18 cellular contexts compared by ENCODE assay signal in genomic region chr21:36454079-36454478, GRCh38. TPM values are rescaled to one million over a fixed set of nuclear protein-coding genes. Genes with fewer than 3 reads are reported as not detected.
A peak's percentile ranks its signal among the peaks of the same experiment; 100 is the strongest.
DNase-seq lines count a peak whose midpoint lies in the region; ATAC-seq and TF ChIP-seq lines count a peak whose summit lies in the region.
"Had no signal": no experiment of that assay in that cellular context is flagged by ENCODE, and none has a peak within 500 bp of the region (broad histone marks: within the 10 kb centered on the region; RNA-seq: fewer than 3 reads in every experiment).

No MANE protein-coding gene starts in this region.

- no peak for TF ChIP-seq POLR2A in body of pancreas (IDR thresholded peaks at IDR 0.05)

- H3K27me3 Mint-ChIP-seq in neural progenitor cell (ENCODE audit: insufficient read depth, low read depth), result peaks cover 9% of the 10 kb centered on the region

- DNase-seq in H7 (peak; percentile 61), NCI-H2227 (lab: John Stamatoyannopoulos, UW; ENCODE audit: unreplicated experiment) (peak; percentile 36), body of pancreas (peak; percentile 22 to 60 (median 48)), neural progenitor cell (ENCODE audit: low spot score) (peak; percentile 53), NCI-H446 (lab: John Stamatoyannopoulos, UW) (no peak), left lobe of liver (ENCODE audit: low spot score) (no peak), OCI-M2 (lab: John Stamatoyannopoulos, UW; ENCODE audit: unreplicated experiment) (no peak)
- DNase-seq in stimulated activated naive CD4-positive, alpha-beta T cell treated with Interleukin-2 at 50 U/mL for 16 hours (lab: John Stamatoyannopoulos, UW), result no peak
- DNase-seq: activated gamma-delta T cell; cortex of kidney; erythroblast; NCI-H1930; SHP77 treated with DMSO at 0.1 percent for 48 hours; stimulated activated CD4-positive, alpha-beta T cell treated with anti-CD3 and anti-CD28 coated beads, Interleukin-1b, Interleukin-23, amount 100 ng/mL, for 48 hours; T-helper 17 cell had no signal

- intact Hi-C loops in body of pancreas (cut with DNase I), result no loop called here

- H3K4me3 ChIP-seq in H7 (ENCODE audit: insufficient read depth, low read depth, low read length) (no peak overlapping the region), body of pancreas (no peak overlapping the region), neural progenitor cell (no peak overlapping the region)

- H3K9me3 Mint-ChIP-seq in neural progenitor cell, result peaks cover 3% of the 10 kb centered on the region

- no peak overlapping the region for H3K4me3 Mint-ChIP-seq in neural progenitor cell
- H3K4me3 Mint-ChIP-seq: T-helper 17 cell had no signal

- H3K36me3 Mint-ChIP-seq in neural progenitor cell, result no peaks in the 10 kb centered on the region

- H3K27me3 ChIP-seq in H7 (ENCODE audit: control insufficient read depth, insufficient read depth, low read length), result no peaks in the 10 kb centered on the region
- no peaks in the 10 kb centered on the region for H3K27me3 ChIP-seq in body of pancreas
- H3K27me3 ChIP-seq in neural progenitor cell, result no peaks in the 10 kb centered on the region
- H3K27me3 ChIP-seq: neutrophil had no signal

- H3K36me3 ChIP-seq in H7 (replicated peaks; ENCODE audit: control insufficient read depth, insufficient read depth, low read length) (no peaks in the 10 kb centered on the region), body of pancreas (replicated peaks in 1 of 2; ENCODE audit: insufficient read depth in 1 of 2, low read depth in 2 of 2) (no peaks in the 10 kb centered on the region), neural progenitor cell (no peaks in the 10 kb centered on the region)
- H3K36me3 ChIP-seq: neutrophil had no signal

- H3K4me1 ChIP-seq in body of pancreas (peaks cover 19% of the 10 kb centered on the region), neural progenitor cell (peaks cover 16% of the 10 kb centered on the region)

- H3K9me3 ChIP-seq in body of pancreas (no peaks in the 10 kb centered on the region), neural progenitor cell (ENCODE audit: low read depth) (no peaks in the 10 kb centered on the region)
- H3K9me3 ChIP-seq: neutrophil had no signal

- H3F3A ChIP-seq in neural progenitor cell (ENCODE audit: low read depth), result peaks cover 12% of the 10 kb centered on the region

- H3K79me2 ChIP-seq in neural progenitor cell (ENCODE audit: low read depth), result no peaks in the 10 kb centered on the region

- peak overlapping the region; percentile 70 for H3K27ac Mint-ChIP-seq in neural progenitor cell
- H3K27ac Mint-ChIP-seq: T-helper 17 cell had no signal

- peak overlapping the region; percentile 64 for H3K4me2 ChIP-seq in neural progenitor cell

- ATAC-seq in body of pancreas, result peak; percentile 82
- ATAC-seq in left lobe of liver, result no peak
- ATAC-seq: sciatic nerve, T-helper 17 cell had no signal

- no peaks in the 10 kb centered on the region for H4K20me1 ChIP-seq in neural progenitor cell (ENCODE audit: low read depth)

- no peak overlapping the region for H2AFZ ChIP-seq in neural progenitor cell (replicated peaks)

- H3K27ac ChIP-seq in body of pancreas (peak overlapping the region; percentile 66 to 86 (median 79)), neural progenitor cell (no peak overlapping the region)
- H3K27ac ChIP-seq: neutrophil had no signal

- TF ChIP-seq CTCF in body of pancreas (IDR thresholded peaks at IDR 0.05), result no peak
- no peak for TF ChIP-seq CTCF in neural progenitor cell (IDR thresholded peaks at IDR 0.05)

- H3K9ac ChIP-seq in neural progenitor cell, result no peak overlapping the region

- peaks cover 11% of the 10 kb centered on the region for H3K4me1 Mint-ChIP-seq in neural progenitor cell
- H3K4me1 Mint-ChIP-seq: T-helper 17 cell had no signal

- WGBS in body of pancreas, 2 donors, result 14 to 18% methylated on average over 5 of the region's 5 CpGs

RNA-seq across cellular contexts. Expression of gene CLDN14, which starts 25.8 kb away (rescaled TPM):
- not detected in 2 replicates for total RNA-seq in H7 (2014; rRNA removed; shearing (Covaris generic))
- total RNA-seq in body of pancreas, result under 1 TPM in 1 of 2 donors, not detected in 1; 0.26 TPM
- total RNA-seq in neural progenitor cell (ENCODE audit: low replicate concordance), result not detected in 2 replicates
- total RNA-seq in left lobe of liver, result 16.4 TPM
- total RNA-seq: mesenteric fat pad, T-helper 17 cell had no signal

Comparison
In these comparisons a context has a peak if more than half of its experiments do, and no peak if none do; other contexts are left out.
1. DNase-seq: peak in H7 (single experiment), NCI-H2227 (single experiment), body of pancreas (4 of 4) and neural progenitor cell (single experiment); none in stimulated activated naive CD4-positive, alpha-beta T cell treated with Interleukin-2 at 50 U/mL for 16 hours (single experiment), NCI-H446 (0 of 2), left lobe of liver (single experiment) and OCI-M2 (single experiment).
2. RNA of gene CLDN14, which starts 25.8 kb away (total RNA-seq): 16.4 TPM in left lobe of liver (single experiment); 0.26 TPM in body of pancreas, not detected in H7 and not detected in neural progenitor cell; every median in the first group is over 10 times any median in the second.